Comparison of ENCODE assay signal across 23 cellular contexts in genomic region chr4:177769155-177769554, GRCh38.
DNase-seq lines count a peak whose midpoint lies in the region; ATAC-seq, FAIRE-seq and TF ChIP-seq lines count a peak whose summit lies in the region.
"Had no signal": no experiment of that assay in that cellular context is flagged by ENCODE, and none has a peak within 500 bp of the region (broad histone marks: within the 10 kb centered on the region; RNA-seq: fewer than 3 reads in every experiment).

No MANE protein-coding gene starts in this region.

- no peak for TF ChIP-seq RAD21 in GM12878 (IDR thresholded peaks at IDR 0.05; ENCODE audit: insufficient read depth, low read depth, low read length)

- no peaks in the 10 kb centered on the region for H3K4me1 ChIP-seq in GM12878 (ENCODE audit: control insufficient read depth, insufficient read depth, low read length)
- H3K4me1 ChIP-seq in foreskin keratinocyte: no peaks in the 10 kb centered on the region
- H3K4me1 ChIP-seq: BLaER1 treated with 17β-estradiol and CSF1 and Interleukin-3, amounts not matched to agents 10 nM and 100 nM; Caco-2 had no signal

- DNase-seq in GM12878 (ENCODE audit: low read depth, low spot score) (no peak), foreskin keratinocyte (peak; percentile 7 to 8), ACHN (no peak), cerebellar nuclear complex (lab: John Stamatoyannopoulos, UW) (no peak), NCI-H2227 treated with DMSO at 0.1 percent for 48 hours (lab: John Stamatoyannopoulos, UW) (no peak)
- DNase-seq: 8988T; AML-193; Caco-2; Calu3; CD4-positive, alpha-beta T cell; CD8-positive, alpha-beta T cell; DMS79 treated with DMSO at 0.1 percent for 48 hours; GF-D8 had no signal

- H3K36me3 ChIP-seq in GM12878 (ENCODE audit: control insufficient read depth in 2 of 2, insufficient read depth in 2 of 2, low read length in 1 of 2): no peaks in the 10 kb centered on the region
- H3K36me3 ChIP-seq: BLaER1 treated with 17β-estradiol and CSF1 and Interleukin-3, amounts not matched to agents 10 nM and 100 nM had no signal

- no peak overlapping the region for H3K27ac ChIP-seq in GM12878 (ENCODE audit: control insufficient read depth, insufficient read depth)
- H3K27ac ChIP-seq in foreskin keratinocyte: no peak overlapping the region
- H3K27ac ChIP-seq: BLaER1 treated with 17β-estradiol and CSF1 and Interleukin-3, amounts not matched to agents 10 nM and 100 nM; C4-2B had no signal

- BruUV-seq in GM12878 (replicated peaks; lab: Mats Ljungman, UMichigan): no TSS peak

- ATAC-seq in HG03432 (IDR thresholded peaks at IDR 0.05; ENCODE audit: unreplicated experiment) (peak; percentile 51), GM12878 (0 out of 3 replicates have a peak, but pooled peaks have one; percentile 22), foreskin keratinocyte (peak; percentile 45), GM21423 (IDR thresholded peaks at IDR 0.05; ENCODE audit: unreplicated experiment) (no peak)
- ATAC-seq: CD8-positive, alpha-beta T cell had no signal

- H3K9ac ChIP-seq in GM12878 (ENCODE audit: control insufficient read depth, insufficient read depth, low read length): no peak overlapping the region
- H3K9ac ChIP-seq: BLaER1 treated with 17β-estradiol and CSF1 and Interleukin-3, amounts not matched to agents 10 nM and 100 nM had no signal

- H3K4me2 ChIP-seq in GM12878 (ENCODE audit: control insufficient read depth, insufficient read depth): no peak overlapping the region
- H3K4me2 ChIP-seq: BLaER1 treated with 17β-estradiol and CSF1 and Interleukin-3, amounts not matched to agents 10 nM and 100 nM had no signal

- SMC1A ChIA-PET in GM12878 (lab: Charles Lee; ENCODE audit: uncharacterized antibody, unreplicated experiment): interaction anchor here (0.5 to 1.3 kb wide), 2 partner anchors 14 to 112 kb away, joined by 3 to 4 read pairs; no protein-coding TSS in a partner anchor

- CTCF ChIA-PET in GM12878 (lab: Yijun Ruan, JAX): no interaction called here

- H2AFZ ChIP-seq in GM12878 (ENCODE audit: control insufficient read depth, low read depth, low read length): no peak overlapping the region

- no peak for TF ChIP-seq EP300 in GM12878 (IDR thresholded peaks at IDR 0.05; ENCODE audit: borderline replicate concordance in 1 of 2, control insufficient read depth in 1 of 2, low read depth in 2 of 2, low read length in 2 of 2)

- POLR2A ChIA-PET in GM12878 (lab: Charles Lee): no interaction called here

- TF ChIP-seq CTCF in GM12878 (IDR thresholded peaks at IDR 0.05 in 2 of 3, conservative IDR thresholded peaks at IDR 0.05 in 1 of 3; ENCODE audit: control insufficient read depth in 2 of 3, extremely low read depth in 1 of 3, insufficient read depth in 1 of 3, low read depth in 3 of 3, low read length in 3 of 3) (no peak), foreskin keratinocyte (conservative IDR thresholded peaks at IDR 0.05) (no peak)

- RAD21 ChIA-PET in GM12878 (lab: Charles Lee; ENCODE audit: unreplicated experiment): no interaction called here

- H3K4me3 ChIP-seq in GM12878: no peak overlapping the region
- H3K4me3 ChIP-seq: BLaER1 treated with 17β-estradiol and CSF1 and Interleukin-3, amounts not matched to agents 10 nM and 100 nM had no signal

- H3K27me3 ChIP-seq in GM12878 (replicated peaks in 1 of 2; ENCODE audit: control insufficient read depth in 2 of 2, insufficient read depth in 2 of 2, low read length in 1 of 2): no peaks in the 10 kb centered on the region
- H3K27me3 ChIP-seq in foreskin keratinocyte: no peaks in the 10 kb centered on the region
- H3K27me3 ChIP-seq: BLaER1 treated with 17β-estradiol and CSF1 and Interleukin-3, amounts not matched to agents 10 nM and 100 nM had no signal

- no peaks in the 10 kb centered on the region for H3K79me2 ChIP-seq in GM12878 (ENCODE audit: control insufficient read depth, insufficient read depth, low read length)

- 50% methylated on average over 4 of the region's 4 CpGs for WGBS in GM12878 (ENCODE audit: insufficient coverage, insufficient replicate concordance, low lambda C conversion rate, missing lambda C conversion rate)

- H4K20me1 ChIP-seq in GM12878 (ENCODE audit: control insufficient read depth, insufficient read depth): no peaks in the 10 kb centered on the region
- H4K20me1 ChIP-seq: BLaER1 treated with 17β-estradiol and CSF1 and Interleukin-3, amounts not matched to agents 10 nM and 100 nM had no signal

- no peak for FAIRE-seq in GM12878 (lab: Jason Lieb, UNC)
- FAIRE-seq: A204.1, D721Med, G401.6, GM12892, GM18507, GM19239 had no signal

- no peak for TF ChIP-seq POLR2A in GM12878 (IDR thresholded peaks at IDR 0.05; ENCODE audit: low read depth, low read length)

- intact Hi-C loops in GM12878 (cut with micrococcal nuclease; ENCODE audit: unreplicated experiment): no loop called here

- H3K9me3 ChIP-seq in GM12878 (replicated peaks; ENCODE audit: control insufficient read depth, insufficient read depth, low read length): no peaks in the 10 kb centered on the region
- H3K9me3 ChIP-seq: BLaER1 treated with 17β-estradiol and CSF1 and Interleukin-3, amounts not matched to agents 10 nM and 100 nM; Caco-2 had no signal

- in situ Hi-C loops in GM12878 (cut with MboI) (no loop called here), ACHN (cut with HindIII; ENCODE audit: low pct_ligation_motif_present, low pct_unique_long_range_greater_than_20kb, low sequenced_read_pairs) (no loop called here)

TF ChIP-seq in GM12878, 131 proteins besides CTCF, POLR2A, EP300 and RAD21:
- no peak for TF ChIP-seq RFX5 (IDR thresholded peaks at IDR 0.05; ENCODE audit: low read depth, low read length)
- TF ChIP-seq CREB1 (IDR thresholded peaks at IDR 0.05; ENCODE audit: low read depth): no peak

Comparison
In these comparisons a context has a peak if more than half of its experiments do, and no peak if none do; other contexts are left out.
1. DNase-seq: peak in foreskin keratinocyte (2 of 2); none in GM12878 (single experiment), ACHN (single experiment), cerebellar nuclear complex (0 of 2) and NCI-H2227 treated with DMSO at 0.1 percent for 48 hours (single experiment).